8 cellular contexts compared by ENCODE assay signal in the genomic region with DNA sequence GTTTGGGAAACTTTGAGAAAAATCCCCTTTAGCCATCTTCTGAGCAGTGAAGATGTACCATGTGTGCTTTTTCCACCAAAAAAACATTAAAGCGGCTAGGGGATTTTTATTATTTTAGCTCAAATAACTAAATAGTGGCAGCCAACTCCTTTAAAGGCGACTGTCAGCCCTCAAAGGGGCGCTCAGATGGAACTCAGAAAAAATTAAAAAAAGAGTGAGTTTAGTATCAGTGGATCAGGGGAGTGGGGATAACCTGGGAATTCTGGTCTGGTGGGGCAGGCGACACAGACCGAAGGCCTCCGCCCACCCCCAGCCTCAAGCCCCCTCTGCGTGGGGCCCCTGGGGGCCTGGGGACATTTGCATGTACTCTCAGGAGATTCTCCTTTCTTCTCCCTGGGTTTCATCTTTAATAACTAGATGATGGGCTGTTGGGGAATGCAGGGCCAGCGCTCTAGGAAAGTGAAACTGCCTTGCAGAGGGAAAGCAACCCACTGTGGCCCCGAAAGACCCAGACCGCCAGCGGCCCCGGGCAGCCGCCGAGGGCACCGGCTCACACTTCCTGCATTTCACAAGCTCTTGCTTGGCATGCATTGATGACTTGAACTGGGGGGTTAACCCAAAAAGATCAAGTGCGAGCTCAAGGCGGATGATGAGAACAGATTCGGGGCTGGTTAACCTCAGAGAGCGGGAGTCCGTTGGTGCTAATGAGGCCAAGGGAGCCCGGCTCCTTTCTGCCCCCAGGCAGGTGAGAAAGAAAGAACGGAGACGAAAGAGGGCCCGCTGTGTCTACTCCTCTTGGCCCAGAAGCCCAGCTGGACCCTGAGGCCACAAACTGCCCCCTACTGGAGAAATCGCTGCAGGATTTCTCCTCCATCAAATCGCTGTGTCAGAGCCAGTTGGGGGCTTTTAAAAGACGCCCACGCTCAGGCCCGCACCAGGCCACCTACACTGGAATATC. TPM values are rescaled to one million over a fixed set of nuclear protein-coding genes. Genes with fewer than 3 reads are reported as not detected.
DNase-seq lines count a peak whose midpoint lies in the region; TF ChIP-seq lines count a peak whose summit lies in the region.

No MANE protein-coding gene starts in this region.

- H3K9me3 ChIP-seq in vagina, result no peaks in the 10 kb centered on the region

- TF ChIP-seq POLR2A in vagina (IDR thresholded peaks at IDR 0.05), result no peak

- DNase-seq in H7 (peak; percentile 48), NOMO-1 treated with dmso at 0.1 percent for 144 hours (lab: John Stamatoyannopoulos, UW; ENCODE audit: unreplicated experiment) (peak; percentile 79), astrocyte of the cerebellum (ENCODE audit: low read depth) (no peak), medulla oblongata (ENCODE audit: extremely low spot score) (peak; percentile 29), vagina (ENCODE audit: extremely low spot score in 2 of 2) (no peak), cerebellar nuclear complex (lab: John Stamatoyannopoulos, UW) (no peak), G401 (ENCODE audit: low spot score) (no peak)

- intact Hi-C loops in vagina (cut with DNase I), result no loop called here

- H3K27me3 ChIP-seq in H7 (ENCODE audit: control insufficient read depth, insufficient read depth, low read length) (no peaks in the 10 kb centered on the region; the same call in 1 of the 2 replicates), vagina (no peaks in the 10 kb centered on the region)

- in situ Hi-C loops in astrocyte of the cerebellum (cut with HindIII; ENCODE audit: low sequenced_read_pairs) (no loop called here), G401 (cut with HindIII; ENCODE audit: low sequenced_read_pairs) (no loop called here)

- peaks cover 13% of the 10 kb centered on the region for H3K4me1 ChIP-seq in vagina

- H3K36me3 ChIP-seq in H7 (replicated peaks; ENCODE audit: control insufficient read depth, insufficient read depth, low read length), result no peaks in the 10 kb centered on the region
- no peaks in the 10 kb centered on the region for H3K36me3 ChIP-seq in vagina

- H3K4me3 ChIP-seq in H7 (ENCODE audit: insufficient read depth, low read depth, low read length) (no peak overlapping the region), astrocyte of the cerebellum (ENCODE audit: low read depth, low read length) (peak overlapping the region; percentile 32), vagina (peak overlapping the region; percentile 9 to 42)

- TF ChIP-seq CTCF in GM12873 (IDR thresholded peaks at IDR 0.05; ENCODE audit: insufficient read depth, low read depth, low read length, missing control alignments) (peak; percentile 63), astrocyte of the cerebellum (IDR thresholded peaks at IDR 0.05; ENCODE audit: low read depth, low read length, missing control alignments) (peak; percentile 28), vagina (IDR thresholded peaks at IDR 0.05) (no peak)

- peak overlapping the region; percentile 66 for H3K27ac ChIP-seq in vagina

RNA-seq across cellular contexts. Expression of a gene that starts 7.3 kb away (rescaled TPM):
- total RNA-seq in H7 (2014; rRNA removed; shearing (Covaris generic)), result not detected in 2 replicates
- 12.0 TPM for total RNA-seq in vagina
- not detected in 2 replicates for total RNA-seq in G401 (2014; rRNA removed; shearing (Covaris generic))

Comparison
In these comparisons a context has a peak if more than half of its experiments do, and no peak if none do; other contexts are left out.
1. CTCF ChIP-seq: peak in GM12873 (single experiment) and astrocyte of the cerebellum (single experiment); none in vagina (0 of 3).
2. DNase-seq: peak in H7 (single experiment), NOMO-1 treated with dmso at 0.1 percent for 144 hours (single experiment) and medulla oblongata (single experiment); none in astrocyte of the cerebellum (single experiment), vagina (0 of 2), cerebellar nuclear complex (0 of 2) and G401 (single experiment).
3. RNA of a gene that starts 7.3 kb away (total RNA-seq): 12.0 TPM in vagina (single experiment); not detected in H7 and not detected in G401; every median in the first group is over 10 times any median in the second.